Comparison of ENCODE assay signal across 8 cellular contexts in the genomic region with DNA sequence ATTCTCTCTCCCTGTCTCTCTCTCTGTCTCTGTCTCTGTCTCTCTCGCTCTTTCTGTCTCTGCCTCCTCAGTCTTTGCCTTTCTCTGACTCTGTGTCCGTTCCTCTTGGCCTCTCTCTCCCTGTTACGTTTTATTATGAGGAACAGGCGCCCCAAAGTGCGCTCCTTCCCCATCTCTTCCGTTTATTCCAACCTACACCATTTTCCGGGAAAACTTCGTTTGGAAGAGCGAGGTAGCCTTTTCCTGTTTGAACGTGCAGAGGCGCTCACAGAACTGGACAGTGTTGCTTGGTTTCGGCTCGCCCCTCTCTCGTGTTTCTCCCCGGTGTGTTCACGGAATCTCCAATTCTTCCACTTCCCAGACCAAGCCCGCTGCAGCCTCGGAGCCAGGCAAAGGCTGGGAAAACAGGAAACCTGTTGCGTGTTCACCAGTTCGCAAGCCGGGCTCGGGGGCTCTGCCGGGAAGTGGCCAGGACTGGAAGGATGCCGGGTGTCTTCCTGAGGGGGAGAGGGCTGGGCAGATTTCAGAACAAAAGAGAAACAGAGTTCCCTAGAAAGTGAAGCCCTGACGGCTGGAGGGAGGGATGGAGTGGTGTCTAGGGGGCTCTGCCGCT. TPM values are rescaled to one million over a fixed set of nuclear protein-coding genes. Genes with fewer than 3 reads are reported as not detected.
A peak's percentile ranks its signal among the peaks of the same experiment; 100 is the strongest.
DNase-seq lines count a peak whose midpoint lies in the region; ATAC-seq and TF ChIP-seq lines count a peak whose summit lies in the region.

No MANE protein-coding gene starts in this region.

- H3K27ac Mint-ChIP-seq in T-helper 1 cell treated with Interleukin-12 subunit alpha and Interleukin-12 subunit beta and Interleukin-4 antibody, amounts not matched to agents 30 μg/mL and 1 μg/mL, for 36 hours, result peak overlapping the region; percentile 64
- H3K27ac Mint-ChIP-seq in natural killer cell treated with Interleukin-12 subunit alpha and Interleukin-12 subunit beta and Interleukin-15 and Interleukin-18, amount 100 ng/mL, for 72 hours, result no peak overlapping the region

- H3K36me3 ChIP-seq in SJSA1, result no peaks in the 10 kb centered on the region

- H3K27me3 Mint-ChIP-seq in T-helper 1 cell treated with Interleukin-12 subunit alpha and Interleukin-12 subunit beta and Interleukin-4 antibody, amounts not matched to agents 30 μg/mL and 1 μg/mL, for 36 hours (ENCODE audit: low read depth), result peaks cover 55% of the 10 kb centered on the region
- peaks cover 47 to 61% of the 10 kb centered on the region in 2 donors for H3K27me3 Mint-ChIP-seq in natural killer cell treated with Interleukin-12 subunit alpha and Interleukin-12 subunit beta and Interleukin-15 and Interleukin-18, amount 100 ng/mL, for 72 hours

- H3K4me3 ChIP-seq in SJSA1, result peak overlapping the region; percentile 43
- H3K4me3 ChIP-seq in fibroblast of mammary gland (ENCODE audit: control insufficient read depth, low read depth, low read length), result peak overlapping the region; percentile 50

- no peaks in the 10 kb centered on the region for H3K9me3 Mint-ChIP-seq in T-helper 1 cell treated with Interleukin-12 subunit alpha and Interleukin-12 subunit beta and Interleukin-4 antibody, amounts not matched to agents 30 μg/mL and 1 μg/mL, for 36 hours
- H3K9me3 Mint-ChIP-seq in natural killer cell treated with Interleukin-12 subunit alpha and Interleukin-12 subunit beta and Interleukin-15 and Interleukin-18, amount 100 ng/mL, for 72 hours, result no peaks in the 10 kb centered on the region

- H3K4me1 Mint-ChIP-seq in T-helper 1 cell treated with Interleukin-12 subunit alpha and Interleukin-12 subunit beta and Interleukin-4 antibody, amounts not matched to agents 30 μg/mL and 1 μg/mL, for 36 hours (ENCODE audit: low read depth), result peaks cover 12% of the 10 kb centered on the region
- peaks cover 13 to 18% of the 10 kb centered on the region in 2 donors for H3K4me1 Mint-ChIP-seq in natural killer cell treated with Interleukin-12 subunit alpha and Interleukin-12 subunit beta and Interleukin-15 and Interleukin-18, amount 100 ng/mL, for 72 hours (ENCODE audit: low read depth in 2 of 2)

- no peak for DNase-seq in T-helper 1 cell
- peak; percentile 66 to 73 for DNase-seq in SJSA1 (ENCODE audit: low read depth in 1 of 2, low spot score in 2 of 2)
- no peak for DNase-seq in fibroblast of mammary gland (ENCODE audit: low read depth)
- DNase-seq in natural killer cell treated with Interleukin-12 subunit alpha and Interleukin-12 subunit beta and Interleukin-15 and Interleukin-18, amount 100 ng/mL, for 72 hours (ENCODE audit: low spot score), result no peak
- no peak for DNase-seq in OCI-M1 (lab: John Stamatoyannopoulos, UW)
- no peak for DNase-seq in amniotic stem cell (lab: John Stamatoyannopoulos, UW)
- no peak for DNase-seq in middle frontal gyrus (ENCODE audit: extremely low spot score, low spot score)

- peaks cover 15% of the 10 kb centered on the region for H3K4me1 ChIP-seq in SJSA1 (replicated peaks)

- no peak for TF ChIP-seq CTCF in fibroblast of mammary gland (conservative IDR thresholded peaks at IDR 0.05; ENCODE audit: control insufficient read depth, insufficient read depth, low read depth, low read length)

- no peaks in the 10 kb centered on the region for H3K36me3 Mint-ChIP-seq in T-helper 1 cell treated with Interleukin-12 subunit alpha and Interleukin-12 subunit beta and Interleukin-4 antibody, amounts not matched to agents 30 μg/mL and 1 μg/mL, for 36 hours (ENCODE audit: low read depth)
- H3K36me3 Mint-ChIP-seq in natural killer cell treated with Interleukin-12 subunit alpha and Interleukin-12 subunit beta and Interleukin-15 and Interleukin-18, amount 100 ng/mL, for 72 hours, result no peaks in the 10 kb centered on the region

- no peak for ATAC-seq in natural killer cell treated with Interleukin-12 subunit alpha and Interleukin-12 subunit beta and Interleukin-15 and Interleukin-18, amount 100 ng/mL, for 72 hours

- no peak overlapping the region for H3K27ac ChIP-seq in SJSA1

- H3K27me3 ChIP-seq in SJSA1 (replicated peaks), result peaks cover 53% of the 10 kb centered on the region

- H3K4me3 Mint-ChIP-seq in T-helper 1 cell treated with Interleukin-12 subunit alpha and Interleukin-12 subunit beta and Interleukin-4 antibody, amounts not matched to agents 30 μg/mL and 1 μg/mL, for 36 hours, result peak overlapping the region; percentile 89
- peak overlapping the region; percentile 93 for H3K4me3 Mint-ChIP-seq in natural killer cell treated with Interleukin-12 subunit alpha and Interleukin-12 subunit beta and Interleukin-15 and Interleukin-18, amount 100 ng/mL, for 72 hours

- H3K9me3 ChIP-seq in SJSA1 (replicated peaks), result 0 out of 2 replicates have a peak, but pooled peaks cover 4% of the 10 kb centered on the region

RNA-seq across cellular contexts. Expression of gene TMEM255B, which starts 0.6 kb away (rescaled TPM):
- 1.8 and 2.7 TPM in 2 replicates for total RNA-seq in SJSA1 (2014; rRNA removed; shearing (Covaris generic))
- 1 to 10 TPM; 1.3 to 2.2 TPM for total RNA-seq in natural killer cell treated with Interleukin-12 subunit alpha and Interleukin-12 subunit beta and Interleukin-15 and Interleukin-18, amount 100 ng/mL, for 72 hours

Comparison
In these comparisons a context has a peak if more than half of its experiments do, and no peak if none do; other contexts are left out.
1. DNase-seq: peak in SJSA1 (2 of 2); none in T-helper 1 cell (0 of 5), fibroblast of mammary gland (single experiment), natural killer cell treated with Interleukin-12 subunit alpha and Interleukin-12 subunit beta and Interleukin-15 and Interleukin-18, amount 100 ng/mL, for 72 hours (single experiment), OCI-M1 (single experiment), amniotic stem cell (single experiment) and middle frontal gyrus (single experiment).